ENCODE assay signal across 23 cellular contexts in the genomic region with DNA sequence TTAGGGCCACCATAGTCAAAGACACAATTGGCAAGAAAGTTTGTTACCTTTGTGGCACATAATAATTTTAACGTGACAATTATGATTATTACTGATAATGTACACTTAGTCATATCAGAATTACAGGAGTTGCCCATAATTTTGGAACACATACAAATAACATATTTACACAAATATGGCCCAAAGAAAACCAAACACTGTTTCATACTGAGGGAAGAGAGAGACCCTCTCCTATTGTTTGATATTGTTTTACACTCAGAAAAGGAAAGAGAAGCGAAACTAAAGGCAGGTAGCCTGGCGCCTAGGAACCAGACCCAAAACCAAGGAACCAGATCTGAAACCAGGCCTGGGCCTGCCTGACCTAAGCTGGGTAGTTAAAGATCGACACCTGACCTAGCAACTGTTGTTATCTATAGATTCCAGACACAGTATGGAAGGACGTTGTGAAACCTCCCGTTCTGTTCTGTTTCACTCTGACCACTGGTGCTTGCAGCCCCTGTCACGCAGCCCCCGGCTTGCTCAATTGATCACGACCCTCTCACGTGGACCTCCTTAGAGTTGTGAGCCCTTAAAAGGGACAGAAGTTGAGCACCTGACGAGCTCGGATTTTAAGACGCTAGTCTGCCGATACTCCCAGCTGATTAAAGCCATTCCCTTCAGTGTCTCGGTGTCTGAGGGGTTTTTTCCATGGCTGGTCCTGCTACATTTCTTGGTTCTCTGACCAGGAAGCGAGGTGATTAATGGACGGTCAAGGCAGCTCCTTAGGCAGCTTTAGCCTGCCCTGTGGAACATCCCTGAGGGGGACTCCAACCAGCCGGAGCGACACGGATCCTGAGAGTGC. TPM values are rescaled to one million over a fixed set of nuclear protein-coding genes. Genes with fewer than 3 reads are reported as not detected.
A peak's percentile ranks its signal among the peaks of the same experiment; 100 is the strongest.
DNase-seq lines count a peak whose midpoint lies in the region; ATAC-seq, FAIRE-seq and TF ChIP-seq lines count a peak whose summit lies in the region.
"Had no signal": no experiment of that assay in that cellular context is flagged by ENCODE, and none has a peak within 500 bp of the region (broad histone marks: within the 10 kb centered on the region; RNA-seq: fewer than 3 reads in every experiment).

No MANE protein-coding gene starts in this region.

- no peaks in the 10 kb centered on the region for H3K4me1 Mint-ChIP-seq in activated naive CD4-positive, alpha-beta T cell treated with anti-CD3 and anti-CD28 coated beads, Interleukin-2, amount 10 ng/mL, durations not matched to agents 7 days and 5 days
- no peaks in the 10 kb centered on the region for H3K4me1 Mint-ChIP-seq in stimulated activated effector memory CD8-positive, alpha-beta T cell treated with anti-CD3 and anti-CD28 coated beads, Interleukin-12 subunit alpha, Interleukin-12 subunit beta, amount 100 ng/mL, for 72 hours
- H3K4me1 Mint-ChIP-seq in naive thymus-derived CD4-positive, alpha-beta T cell: no peaks in the 10 kb centered on the region
- H3K4me1 Mint-ChIP-seq: activated naive CD8-positive, alpha-beta T cell treated with anti-CD3 and anti-CD28 coated beads, Interleukin-2, amount 50 U/mL, for 24 hours; H9; mesothelial cell of epicardium; neural crest cell had no signal

- peaks cover 19% of the 10 kb centered on the region for H3K27me3 Mint-ChIP-seq in activated naive CD4-positive, alpha-beta T cell treated with anti-CD3 and anti-CD28 coated beads, Interleukin-2, amount 10 ng/mL, durations not matched to agents 7 days and 5 days
- H3K27me3 Mint-ChIP-seq in naive thymus-derived CD4-positive, alpha-beta T cell: peaks cover 5 to 29% (median 19%) of the 10 kb centered on the region in 5 donors

- no peaks in the 10 kb centered on the region for H3K4me1 ChIP-seq in naive thymus-derived CD4-positive, alpha-beta T cell (ENCODE audit: control insufficient read depth in 2 of 2, insufficient read depth in 2 of 2, low read length in 2 of 2)

- TF ChIP-seq POLR2A in GM12892 (IDR thresholded peaks at IDR 0.05; ENCODE audit: low read depth, low read length): peak; percentile 57; the same call in 1 of the 2 replicates

- POLR2A ChIA-PET in naive thymus-derived CD4-positive, alpha-beta T cell (lab: Charles Lee): no interaction called here

- no peaks in the 10 kb centered on the region for H3K36me3 Mint-ChIP-seq in activated naive CD4-positive, alpha-beta T cell treated with anti-CD3 and anti-CD28 coated beads, Interleukin-2, amount 10 ng/mL, durations not matched to agents 7 days and 5 days
- H3K36me3 Mint-ChIP-seq in stimulated activated effector memory CD8-positive, alpha-beta T cell treated with anti-CD3 and anti-CD28 coated beads, Interleukin-12 subunit alpha, Interleukin-12 subunit beta, amount 100 ng/mL, for 72 hours: no peaks in the 10 kb centered on the region
- no peaks in the 10 kb centered on the region for H3K36me3 Mint-ChIP-seq in naive thymus-derived CD4-positive, alpha-beta T cell
- H3K36me3 Mint-ChIP-seq: mesothelial cell of epicardium had no signal

- H3K27ac ChIP-seq in naive thymus-derived CD4-positive, alpha-beta T cell (ENCODE audit: low read depth, low read length): no peak overlapping the region
- H3K27ac ChIP-seq: BLaER1 treated with 17β-estradiol and CSF1 and Interleukin-3, amounts not matched to agents 10 nM and 100 nM; brain microvascular endothelial cell; thoracic aorta had no signal

- ATAC-seq in GM19455 (IDR thresholded peaks at IDR 0.05; ENCODE audit: unreplicated experiment) (peak; percentile 75), HG03097 (IDR thresholded peaks at IDR 0.05; ENCODE audit: low FRiP score, unreplicated experiment) (peak; percentile 70)
- no peak for ATAC-seq in stimulated activated effector memory CD8-positive, alpha-beta T cell treated with anti-CD3 and anti-CD28 coated beads, Interleukin-12 subunit alpha, Interleukin-12 subunit beta, amount 100 ng/mL, for 72 hours
- no peak for ATAC-seq in naive thymus-derived CD4-positive, alpha-beta T cell
- ATAC-seq: activated naive CD8-positive, alpha-beta T cell treated with anti-CD3 and anti-CD28 coated beads, Interleukin-2, amount 50 U/mL, for 24 hours; activated T-cell treated with anti-CD3 and anti-CD28 coated beads, Interleukin-2, amount 50 U/mL, for 72 hours; Panc1 had no signal

- DNase-seq in GM12892 (ENCODE audit: insufficient read length) (no peak), SKM-1 (lab: John Stamatoyannopoulos, UW; ENCODE audit: unreplicated experiment) (peak; percentile 59), COLO668 (lab: John Stamatoyannopoulos, UW; ENCODE audit: unreplicated experiment) (no peak)
- no peak for DNase-seq in activated naive CD4-positive, alpha-beta T cell treated with anti-CD3 and anti-CD28 coated beads, Interleukin-2, amount 10 ng/mL, durations not matched to agents 7 days and 5 days
- DNase-seq in stimulated activated effector memory CD8-positive, alpha-beta T cell treated with anti-CD3 and anti-CD28 coated beads, Interleukin-12 subunit alpha, Interleukin-12 subunit beta, amount 100 ng/mL, for 72 hours (ENCODE audit: low spot score in 2 of 2): no peak
- no peak for DNase-seq in naive thymus-derived CD4-positive, alpha-beta T cell
- DNase-seq: activated naive CD8-positive, alpha-beta T cell treated with anti-CD3 and anti-CD28 coated beads, Interleukin-2, amount 50 U/mL, for 24 hours; activated T-cell treated with anti-CD3 and anti-CD28 coated beads, Interleukin-2, amount 50 U/mL, for 72 hours; brain microvascular endothelial cell; dermis blood vessel endothelial cell; foreskin fibroblast; H9; spleen had no signal

- no peak overlapping the region for H3K4me3 ChIP-seq in naive thymus-derived CD4-positive, alpha-beta T cell (ENCODE audit: low read length)
- H3K4me3 ChIP-seq: BLaER1 treated with 17β-estradiol and CSF1 and Interleukin-3, amounts not matched to agents 10 nM and 100 nM; spleen; thoracic aorta had no signal

- H3K36me3 ChIP-seq in naive thymus-derived CD4-positive, alpha-beta T cell (ENCODE audit: control insufficient read depth in 2 of 3, insufficient read depth in 3 of 3, low read length in 3 of 3): no peaks in the 10 kb centered on the region
- H3K36me3 ChIP-seq: BLaER1 treated with 17β-estradiol and CSF1 and Interleukin-3, amounts not matched to agents 10 nM and 100 nM; brain microvascular endothelial cell; spleen; thoracic aorta had no signal

- H3K9me3 Mint-ChIP-seq in activated naive CD4-positive, alpha-beta T cell treated with anti-CD3 and anti-CD28 coated beads, Interleukin-2, amount 10 ng/mL, durations not matched to agents 7 days and 5 days: no peaks in the 10 kb centered on the region
- no peaks in the 10 kb centered on the region for H3K9me3 Mint-ChIP-seq in stimulated activated effector memory CD8-positive, alpha-beta T cell treated with anti-CD3 and anti-CD28 coated beads, Interleukin-12 subunit alpha, Interleukin-12 subunit beta, amount 100 ng/mL, for 72 hours
- H3K9me3 Mint-ChIP-seq in naive thymus-derived CD4-positive, alpha-beta T cell: peaks cover 0 to 22% (median 4%) of the 10 kb centered on the region in 11 donors

- CTCF ChIA-PET in activated naive CD4-positive, alpha-beta T cell treated with anti-CD3 and anti-CD28 coated beads, Interleukin-2, amount 10 ng/mL, durations not matched to agents 7 days and 5 days (lab: Charles Lee): no interaction called here
- CTCF ChIA-PET in naive thymus-derived CD4-positive, alpha-beta T cell (lab: Charles Lee): interaction anchor here (1.1 kb wide), 1 partner anchor 24 kb away, joined by 3 read pairs; no protein-coding TSS in a partner anchor

- peak; percentile 96 for FAIRE-seq in GM12892 (lab: Jason Lieb, UNC)
- FAIRE-seq: A204.1, D721Med, G401.6 had no signal

- no peaks in the 10 kb centered on the region for H3K27me3 ChIP-seq in naive thymus-derived CD4-positive, alpha-beta T cell (ENCODE audit: control insufficient read depth in 2 of 2, insufficient read depth in 2 of 2, low read length in 2 of 2)
- H3K27me3 ChIP-seq: BLaER1 treated with 17β-estradiol and CSF1 and Interleukin-3, amounts not matched to agents 10 nM and 100 nM; brain microvascular endothelial cell; spleen had no signal

- peaks cover 0 to 6% (median 0%) of the 10 kb centered on the region in 3 experiments for H3K9me3 ChIP-seq in naive thymus-derived CD4-positive, alpha-beta T cell (ENCODE audit: control insufficient read depth in 2 of 3, low read length in 3 of 3)
- H3K9me3 ChIP-seq: thoracic aorta had no signal

- H3K27ac Mint-ChIP-seq in activated naive CD4-positive, alpha-beta T cell treated with anti-CD3 and anti-CD28 coated beads, Interleukin-2, amount 10 ng/mL, durations not matched to agents 7 days and 5 days: no peak overlapping the region
- H3K27ac Mint-ChIP-seq in stimulated activated effector memory CD8-positive, alpha-beta T cell treated with anti-CD3 and anti-CD28 coated beads, Interleukin-12 subunit alpha, Interleukin-12 subunit beta, amount 100 ng/mL, for 72 hours: no peak overlapping the region
- H3K27ac Mint-ChIP-seq in naive thymus-derived CD4-positive, alpha-beta T cell: no peak overlapping the region
- H3K27ac Mint-ChIP-seq: activated naive CD8-positive, alpha-beta T cell treated with anti-CD3 and anti-CD28 coated beads, Interleukin-2, amount 50 U/mL, for 24 hours; activated T-cell treated with anti-CD3 and anti-CD28 coated beads, Interleukin-2, amount 50 U/mL, for 72 hours; H9; mesothelial cell of epicardium had no signal

- no peak overlapping the region for H3K4me3 Mint-ChIP-seq in activated naive CD4-positive, alpha-beta T cell treated with anti-CD3 and anti-CD28 coated beads, Interleukin-2, amount 10 ng/mL, durations not matched to agents 7 days and 5 days
- H3K4me3 Mint-ChIP-seq in stimulated activated effector memory CD8-positive, alpha-beta T cell treated with anti-CD3 and anti-CD28 coated beads, Interleukin-12 subunit alpha, Interleukin-12 subunit beta, amount 100 ng/mL, for 72 hours: no peak overlapping the region
- H3K4me3 Mint-ChIP-seq in naive thymus-derived CD4-positive, alpha-beta T cell: no peak overlapping the region
- H3K4me3 Mint-ChIP-seq: activated naive CD8-positive, alpha-beta T cell treated with anti-CD3 and anti-CD28 coated beads, Interleukin-2, amount 50 U/mL, for 24 hours; activated T-cell treated with anti-CD3 and anti-CD28 coated beads, Interleukin-2, amount 50 U/mL, for 72 hours; H9; mesothelial cell of epicardium; neural crest cell had no signal

- intact Hi-C loops in naive thymus-derived CD4-positive, alpha-beta T cell (cut with micrococcal nuclease): no loop called here

RNA-seq across cellular contexts. Expression of gene C1orf115, which starts 27.9 kb away (rescaled TPM):
- 7.6 TPM for polyA plus RNA-seq in GM12892 (2012; ENCODE audit: missing spikeins)
- 1 to 10 TPM in 4 of 5 experiments, under 1 TPM in 1; 0.17 to 2.1 (median 1.5) TPM for total RNA-seq in naive thymus-derived CD4-positive, alpha-beta T cell
- 1 to 10 TPM; 1.9 to 3.2 TPM for polyA plus RNA-seq in naive thymus-derived CD4-positive, alpha-beta T cell

RNA-seq across cellular contexts. Expression of gene MTARC2, which starts 30.1 kb away (rescaled TPM):
- polyA plus RNA-seq in GM12892 (2012; ENCODE audit: missing spikeins): 25.9 TPM
- total RNA-seq in naive thymus-derived CD4-positive, alpha-beta T cell: 1 to 10 TPM in 1 of 5 experiments, not detected in 4; 1.1 TPM
- polyA plus RNA-seq in naive thymus-derived CD4-positive, alpha-beta T cell: not detected
- total RNA-seq: activated T-cell treated with anti-CD3 and anti-CD28 coated beads, Interleukin-2, amount 50 U/mL, for 72 hours had no signal

Comparison
In these comparisons a context has a peak if more than half of its experiments do, and no peak if none do; other contexts are left out.
1. ATAC-seq: peak in GM19455 (single experiment) and HG03097 (single experiment); none in stimulated activated effector memory CD8-positive, alpha-beta T cell treated with anti-CD3 and anti-CD28 coated beads, Interleukin-12 subunit alpha, Interleukin-12 subunit beta, amount 100 ng/mL, for 72 hours (single experiment) and naive thymus-derived CD4-positive, alpha-beta T cell (single experiment).